Comparison of ENCODE assay signal across 10 cellular contexts in the genomic region with DNA sequence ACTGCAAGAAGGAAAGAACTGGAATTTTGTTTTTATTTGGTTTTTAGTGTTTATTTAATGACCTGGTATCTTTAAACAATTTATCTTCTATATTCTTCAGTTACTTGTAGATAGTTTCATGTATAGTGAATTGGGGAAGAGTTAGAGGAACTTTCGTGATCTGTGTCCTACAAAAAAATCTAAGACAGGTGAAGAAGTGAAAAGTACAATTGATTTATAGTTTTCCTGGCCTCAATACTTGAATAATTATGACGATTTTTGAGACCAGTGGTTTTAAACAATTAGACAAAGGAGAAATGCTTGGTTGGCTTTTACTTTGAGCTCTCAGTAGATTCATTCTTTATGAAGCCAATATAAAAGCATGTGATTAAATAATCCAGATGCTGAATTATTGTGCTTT. TPM values are rescaled to one million over a fixed set of nuclear protein-coding genes. Genes with fewer than 3 reads are reported as not detected.
DNase-seq lines count a peak whose midpoint lies in the region; ATAC-seq and TF ChIP-seq lines count a peak whose summit lies in the region.
"Had no signal": no experiment of that assay in that cellular context is flagged by ENCODE, and none has a peak within 500 bp of the region (broad histone marks: within the 10 kb centered on the region; RNA-seq: fewer than 3 reads in every experiment).

No MANE protein-coding gene starts in this region.

- CTCF ChIA-PET in Panc1 (lab: Charles Lee), result no interaction called here

- peak overlapping the region; percentile 39 for H3K27ac Mint-ChIP-seq in activated CD4-positive, alpha-beta T cell treated with anti-CD3 and anti-CD28 coated beads, Interleukin-2, amount 10 ng/mL, durations not matched to agents 24 days and 14 days
- H3K27ac Mint-ChIP-seq in stimulated activated effector memory CD8-positive, alpha-beta T cell treated with anti-CD3 and anti-CD28 coated beads, Interleukin-12 subunit alpha, Interleukin-12 subunit beta, amount 100 ng/mL, for 72 hours, result peak overlapping the region; percentile 97

- peaks cover 5% of the 10 kb centered on the region for H3K36me3 ChIP-seq in Panc1 (ENCODE audit: control insufficient read depth, insufficient read depth, low read length)
- no peaks in the 10 kb centered on the region for H3K36me3 ChIP-seq in fibroblast of lung (ENCODE audit: control insufficient read depth, insufficient read depth, low read length)

- H3K27me3 ChIP-seq in Panc1 (ENCODE audit: control insufficient read depth, insufficient read depth, low read length) (no peaks in the 10 kb centered on the region), fibroblast of lung (ENCODE audit: control insufficient read depth, insufficient read depth, low read length) (no peaks in the 10 kb centered on the region)

- no peak for ATAC-seq in Panc1
- no peak for ATAC-seq in stimulated activated effector memory CD8-positive, alpha-beta T cell treated with anti-CD3 and anti-CD28 coated beads, Interleukin-12 subunit alpha, Interleukin-12 subunit beta, amount 100 ng/mL, for 72 hours

- peaks cover 52% of the 10 kb centered on the region for H3K4me1 Mint-ChIP-seq in activated CD4-positive, alpha-beta T cell treated with anti-CD3 and anti-CD28 coated beads, Interleukin-2, amount 10 ng/mL, durations not matched to agents 24 days and 14 days
- H3K4me1 Mint-ChIP-seq in stimulated activated effector memory CD8-positive, alpha-beta T cell treated with anti-CD3 and anti-CD28 coated beads, Interleukin-12 subunit alpha, Interleukin-12 subunit beta, amount 100 ng/mL, for 72 hours, result peaks cover 47% of the 10 kb centered on the region

- H3K4me1 ChIP-seq in Panc1 (ENCODE audit: control insufficient read depth, insufficient read depth, low read length), result peaks cover 38% of the 10 kb centered on the region
- H3K4me1 ChIP-seq in fibroblast of lung (ENCODE audit: control insufficient read depth, extremely low read depth, insufficient read depth, low read length), result peaks cover 4% of the 10 kb centered on the region
- H3K4me1 ChIP-seq: parathyroid adenoma had no signal

- DNase-seq in activated CD4-positive, alpha-beta T cell treated with anti-CD3 and anti-CD28 coated beads, Interleukin-2, amount 10 ng/mL, durations not matched to agents 24 days and 14 days, result no peak
- no peak for DNase-seq in activated CD4-positive, alpha-beta T cell treated with anti-CD3 and anti-CD28 coated beads for 4 hours
- DNase-seq in Panc1 (ENCODE audit: low read depth, low spot score), result no peak
- no peak for DNase-seq in fibroblast of lung (ENCODE audit: low read depth in 2 of 2)
- no peak for DNase-seq in stimulated activated effector memory CD8-positive, alpha-beta T cell treated with anti-CD3 and anti-CD28 coated beads, Interleukin-12 subunit alpha, Interleukin-12 subunit beta, amount 100 ng/mL, for 72 hours (ENCODE audit: low spot score in 2 of 2)
- DNase-seq in HCEC 1CT, result no peak
- no peak for DNase-seq in cerebellar cortex (ENCODE audit: low spot score)
- DNase-seq in NCI-H2107 (lab: John Stamatoyannopoulos, UW), result no peak
- DNase-seq: foreskin fibroblast had no signal

- H3K9me3 Mint-ChIP-seq in activated CD4-positive, alpha-beta T cell treated with anti-CD3 and anti-CD28 coated beads, Interleukin-2, amount 10 ng/mL, durations not matched to agents 24 days and 14 days, result no peaks in the 10 kb centered on the region
- no peaks in the 10 kb centered on the region for H3K9me3 Mint-ChIP-seq in stimulated activated effector memory CD8-positive, alpha-beta T cell treated with anti-CD3 and anti-CD28 coated beads, Interleukin-12 subunit alpha, Interleukin-12 subunit beta, amount 100 ng/mL, for 72 hours

- no peaks in the 10 kb centered on the region for H3K9me3 ChIP-seq in Panc1 (ENCODE audit: control insufficient read depth, insufficient read depth, low read depth, low read length)
- H3K9me3 ChIP-seq in fibroblast of lung (ENCODE audit: control insufficient read depth, insufficient read depth, low read depth, low read length), result no peaks in the 10 kb centered on the region

- no peak overlapping the region for H3K9ac ChIP-seq in fibroblast of lung (ENCODE audit: insufficient read depth, low read length)
- H3K9ac ChIP-seq: parathyroid adenoma had no signal

- no peaks in the 10 kb centered on the region for H3K27me3 Mint-ChIP-seq in activated CD4-positive, alpha-beta T cell treated with anti-CD3 and anti-CD28 coated beads, Interleukin-2, amount 10 ng/mL, durations not matched to agents 24 days and 14 days

- intact Hi-C loops in activated CD4-positive, alpha-beta T cell treated with anti-CD3 and anti-CD28 coated beads, Interleukin-2, amount 10 ng/mL, durations not matched to agents 24 days and 14 days (cut with micrococcal nuclease), result loop anchor here (5.0 to 10.0 kb wide), 3 partner anchors 213 to 1970 kb away; no protein-coding TSS in a partner anchor
- intact Hi-C loops in Panc1 (cut with micrococcal nuclease; ENCODE audit: unreplicated experiment), result loop anchor here (10.0 kb wide), 1 partner anchor 167 kb away; no protein-coding TSS in a partner anchor

- H3K79me2 ChIP-seq in fibroblast of lung (ENCODE audit: control insufficient read depth, insufficient read depth, low read length), result peaks cover 89% of the 10 kb centered on the region

- H3K27ac ChIP-seq in Panc1 (ENCODE audit: low read length), result peak overlapping the region; percentile 98
- no peak overlapping the region for H3K27ac ChIP-seq in fibroblast of lung (ENCODE audit: insufficient read depth, low read length)
- H3K27ac ChIP-seq: parathyroid adenoma had no signal

- no peak for TF ChIP-seq CTCF in Panc1 (IDR thresholded peaks at IDR 0.05)
- TF ChIP-seq CTCF in fibroblast of lung (conservative IDR thresholded peaks at IDR 0.05 in 1 of 2, IDR thresholded peaks at IDR 0.05 in 1 of 2; ENCODE audit: low read depth in 1 of 2, low read length in 2 of 2), result no peak

- H3K4me3 ChIP-seq in Panc1 (ENCODE audit: low read depth in 2 of 2, low read length in 2 of 2) (peak overlapping the region; percentile 80 to 89; a peak in 3 of 4 replicates), fibroblast of lung (replicated peaks in 1 of 4; ENCODE audit: control extremely low read depth in 1 of 4, insufficient read depth in 1 of 4, low read depth in 3 of 4, low read length in 4 of 4) (peak overlapping the region; percentile 28 to 92 (median 86))

- POLR2A ChIA-PET in Panc1 (lab: Charles Lee), result no interaction called here

- peak overlapping the region; percentile 71 for H3K4me3 Mint-ChIP-seq in activated CD4-positive, alpha-beta T cell treated with anti-CD3 and anti-CD28 coated beads, Interleukin-2, amount 10 ng/mL, durations not matched to agents 24 days and 14 days
- H3K4me3 Mint-ChIP-seq in stimulated activated effector memory CD8-positive, alpha-beta T cell treated with anti-CD3 and anti-CD28 coated beads, Interleukin-12 subunit alpha, Interleukin-12 subunit beta, amount 100 ng/mL, for 72 hours, result peak overlapping the region; percentile 92

- no TSS peak for BruUV-seq in Panc1 (replicated peaks; lab: Mats Ljungman, UMichigan)

- in situ Hi-C loops in Panc1 (cut with HindIII; ENCODE audit: low pct_unique_long_range_greater_than_20kb, low sequenced_read_pairs), result no loop called here

- H3K4me2 ChIP-seq in fibroblast of lung (ENCODE audit: extremely low read depth, insufficient read depth, low read length), result peak overlapping the region; percentile 77

- H3K36me3 Mint-ChIP-seq in activated CD4-positive, alpha-beta T cell treated with anti-CD3 and anti-CD28 coated beads, Interleukin-2, amount 10 ng/mL, durations not matched to agents 24 days and 14 days (ENCODE audit: low read depth), result peaks cover 24% of the 10 kb centered on the region
- H3K36me3 Mint-ChIP-seq in stimulated activated effector memory CD8-positive, alpha-beta T cell treated with anti-CD3 and anti-CD28 coated beads, Interleukin-12 subunit alpha, Interleukin-12 subunit beta, amount 100 ng/mL, for 72 hours, result peaks cover 37% of the 10 kb centered on the region

- no peak overlapping the region for H2AFZ ChIP-seq in fibroblast of lung (ENCODE audit: low read length)
- H2AFZ ChIP-seq: parathyroid adenoma had no signal

- H4K20me1 ChIP-seq in fibroblast of lung (ENCODE audit: control insufficient read depth, extremely low read depth, insufficient read depth, low read length), result no peaks in the 10 kb centered on the region

RNA-seq across cellular contexts. Expression of a gene that starts 7.5 kb away (rescaled TPM):
- 51.8 and 54.9 TPM in 2 replicates for total RNA-seq in activated CD4-positive, alpha-beta T cell treated with anti-CD3 and anti-CD28 coated beads, Interleukin-2, amount 10 ng/mL, durations not matched to agents 24 days and 14 days
- 33.7 TPM for total RNA-seq in Panc1 (2021; ENCODE audit: unreplicated experiment)
- 11.7 TPM for polyA plus RNA-seq in Panc1 (2012; ENCODE audit: insufficient read length)
- 35.5 and 35.7 TPM in 2 replicates for total RNA-seq in fibroblast of lung
- polyA plus RNA-seq in fibroblast of lung, result 23.1 and 31.3 TPM in 2 replicates
- 18.0 and 26.1 TPM in 2 replicates for polyA plus RNA-seq in fibroblast of lung (2012)
- 1.5 and 4.3 TPM in 2 replicates for polyA minus RNA-seq in fibroblast of lung (ENCODE audit: low replicate concordance)

RNA-seq across cellular contexts. Expression of a gene that starts 7.6 kb away (rescaled TPM):
- 0.26 and 2.7 TPM in 2 replicates for total RNA-seq in activated CD4-positive, alpha-beta T cell treated with anti-CD3 and anti-CD28 coated beads, Interleukin-2, amount 10 ng/mL, durations not matched to agents 24 days and 14 days
- total RNA-seq in Panc1 (2021; ENCODE audit: unreplicated experiment) (7.2 TPM), fibroblast of lung (10.8 and 12.1 TPM in 2 replicates)
- 3.4 TPM for polyA plus RNA-seq in Panc1 (2012; ENCODE audit: insufficient read length)
- polyA plus RNA-seq in fibroblast of lung, result 1.6 and 2.0 TPM in 2 replicates
- 0.81 and 1.1 TPM in 2 replicates for polyA plus RNA-seq in fibroblast of lung (2012)
- polyA minus RNA-seq in fibroblast of lung (ENCODE audit: low replicate concordance), result not detected in 2 replicates
